Comparison of ENCODE assay signal across 8 cellular contexts in the genomic region with DNA sequence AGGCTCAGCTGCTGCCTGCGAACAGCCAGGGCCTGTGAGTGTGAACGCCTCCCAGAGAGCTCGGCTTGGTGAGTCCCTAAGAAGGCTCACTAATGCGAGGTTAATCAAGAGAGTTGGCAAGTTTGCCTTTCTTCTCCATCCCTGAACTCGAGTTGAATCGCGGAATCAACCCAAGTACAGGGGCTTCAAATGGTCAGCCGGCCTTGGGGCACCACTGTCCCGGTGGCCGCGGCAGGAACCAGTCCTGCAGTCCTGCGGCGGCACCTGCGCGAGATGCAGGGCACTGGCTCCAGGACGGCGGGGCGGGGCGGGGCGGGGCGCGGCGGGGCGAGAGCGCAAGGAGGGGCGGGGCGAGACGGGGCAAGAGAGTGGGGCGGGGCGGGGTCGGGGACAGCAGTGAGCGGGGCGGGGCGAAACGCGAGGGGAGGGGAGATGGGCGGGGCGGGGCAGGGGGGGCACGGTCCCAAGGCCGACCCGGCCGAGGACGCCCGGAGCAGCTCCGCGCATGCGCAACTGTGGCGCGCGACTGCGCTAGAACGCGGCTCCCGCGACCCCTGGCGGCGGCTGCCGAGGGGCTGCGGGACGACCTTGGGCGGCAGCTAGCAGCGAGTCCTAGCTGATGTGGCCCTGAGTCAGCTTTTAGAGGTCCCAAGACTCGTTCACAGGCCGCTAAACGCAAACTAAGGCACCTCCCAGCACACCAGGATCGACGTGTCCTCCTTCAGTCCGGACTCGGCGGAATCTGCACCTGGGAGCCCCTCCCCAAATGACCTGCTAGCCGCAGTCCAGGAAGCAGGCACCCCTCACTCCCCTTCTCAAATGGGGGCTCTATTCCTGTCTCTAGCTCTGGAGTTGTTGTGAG. TPM values are rescaled to one million over a fixed set of nuclear protein-coding genes. Genes with fewer than 3 reads are reported as not detected.
DNase-seq lines count a peak whose midpoint lies in the region; ATAC-seq, FAIRE-seq and TF ChIP-seq lines count a peak whose summit lies in the region.

No MANE protein-coding gene starts in this region.

- in situ Hi-C loops in G401 (cut with HindIII; ENCODE audit: low sequenced_read_pairs), result no loop called here

- FAIRE-seq in H54 (lab: Jason Lieb, UNC), result peak; percentile 67

- no peak for TF ChIP-seq POLR2A in H54 (IDR thresholded peaks at IDR 0.05; ENCODE audit: low read depth, low read length)

- H3K36me3 ChIP-seq in RWPE2 (ENCODE audit: low read depth), result no peaks in the 10 kb centered on the region
- H3K36me3 ChIP-seq in neutrophil, result no peaks in the 10 kb centered on the region

- TF ChIP-seq CTCF in RWPE2 (IDR thresholded peaks at IDR 0.05; ENCODE audit: poor library complexity, severe bottlenecking) (peak; percentile 92), neutrophil (IDR thresholded peaks at IDR 0.05) (peak; percentile 92)

- H3K4me3 ChIP-seq in RWPE2 (ENCODE audit: severe bottlenecking) (peak overlapping the region; percentile 28), neutrophil (ENCODE audit: low read depth in 1 of 2, low read length in 1 of 2) (peak overlapping the region; percentile 73 to 75)

- H3K27me3 ChIP-seq in RWPE2 (ENCODE audit: insufficient read depth, poor library complexity, severe bottlenecking) (no peaks in the 10 kb centered on the region), neutrophil (no peaks in the 10 kb centered on the region)

- peak; percentile 87 for DNase-seq in G401 (ENCODE audit: low spot score)
- peak; percentile 99 for DNase-seq in H54 (ENCODE audit: insufficient read length, low spot score)
- peak; percentile 94 for DNase-seq in LoVo (ENCODE audit: low spot score)
- peak; percentile 92 for DNase-seq in RWPE2 (ENCODE audit: low spot score)
- peak; percentile 93 for DNase-seq in activated gamma-delta T cell treated with Interleukin-2 at 50 U/mL for 16 hours
- DNase-seq in foreskin melanocyte, result peak; percentile 80
- DNase-seq in substantia nigra (lab: John Stamatoyannopoulos, UW), result peak; percentile 48 to 95 (median 86)

- H3K27ac ChIP-seq in RWPE2 (ENCODE audit: poor library complexity, severe bottlenecking) (no peak overlapping the region), neutrophil (peak overlapping the region; percentile 79), substantia nigra (ENCODE audit: low read depth, low read length, poor library complexity, severe bottlenecking) (peak overlapping the region; percentile 96)

- H3K4me1 ChIP-seq in RWPE2 (ENCODE audit: insufficient read depth, poor library complexity, severe bottlenecking) (peaks cover 4% of the 10 kb centered on the region), neutrophil (ENCODE audit: control insufficient read depth in 1 of 2, insufficient read depth in 1 of 2, low read depth in 1 of 2, low read length in 1 of 2) (peaks cover 17 to 18% of the 10 kb centered on the region in 2 experiments)

- H3K9me3 ChIP-seq in RWPE2 (ENCODE audit: severe bottlenecking) (peaks cover 2% of the 10 kb centered on the region), neutrophil (no peaks in the 10 kb centered on the region)

- peak; percentile 96 for ATAC-seq in RWPE2 (ENCODE audit: low read depth)

RNA-seq across cellular contexts. Expression of a gene that starts 58.0 kb away (rescaled TPM):
- total RNA-seq in G401 (2014; rRNA removed; shearing (Covaris generic)), result 30.3 and 32.5 TPM in 2 replicates
